ENCODE assay signal across 8 cellular contexts in the genomic region with DNA sequence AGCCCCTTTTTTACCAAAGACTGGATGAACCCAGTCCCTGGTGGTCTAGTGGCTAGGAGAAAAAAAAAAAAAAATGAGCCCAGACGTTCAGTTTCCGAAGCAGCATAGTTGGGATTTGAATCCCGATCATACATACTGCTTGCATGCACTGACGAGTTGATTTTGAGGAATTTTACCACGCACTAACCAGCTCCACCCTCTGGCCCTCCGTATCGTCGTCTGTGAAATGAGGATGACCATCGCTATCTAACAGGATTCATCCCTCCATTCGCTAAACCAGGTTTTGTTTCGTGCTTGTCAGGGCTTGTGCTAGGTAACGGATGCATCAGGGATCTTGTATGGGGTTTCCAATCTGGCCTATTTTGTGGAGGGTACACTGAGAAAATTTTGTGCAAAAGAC. TPM values are rescaled to one million over a fixed set of nuclear protein-coding genes. Genes with fewer than 3 reads are reported as not detected.
DNase-seq lines count a peak whose midpoint lies in the region; ATAC-seq, FAIRE-seq and TF ChIP-seq lines count a peak whose summit lies in the region.

No MANE protein-coding gene starts in this region.

- H3K27me3 Mint-ChIP-seq in naive thymus-derived CD4-positive, alpha-beta T cell = peaks cover 0 to 2% (median 0%) of the 10 kb centered on the region in 5 donors

- no peak overlapping the region for H3K14ac ChIP-seq in H1 (ENCODE audit: insufficient read length)

- no peak overlapping the region for H2BK12ac ChIP-seq in H1 (ENCODE audit: low read depth, low read length)

- DNase-seq in NCI-H748 (lab: John Stamatoyannopoulos, UW; ENCODE audit: unreplicated experiment) (peak; percentile 38), NCI-H748 treated with DMSO at 0.1 percent for 48 hours (lab: John Stamatoyannopoulos, UW) (no peak), RKO (ENCODE audit: low spot score) (peak; percentile 33), H1 (ENCODE audit: low read depth in 1 of 2, low spot score in 2 of 2) (no peak), NCI-H82 treated with DMSO at 0.1 percent for 48 hours (lab: John Stamatoyannopoulos, UW; ENCODE audit: unreplicated experiment) (no peak)
- peak in 1 of 9 donors; percentile 4 for DNase-seq in naive thymus-derived CD4-positive, alpha-beta T cell

- CTCF ChIA-PET in H1 (lab: Charles Lee; ENCODE audit: partially characterized antibody) = interaction anchor here (0.7 to 2.3 kb wide), 5 partner anchors 37 to 1063 kb away, joined by 3 to 15 read pairs (median 5); no protein-coding TSS in a partner anchor
- CTCF ChIA-PET in naive thymus-derived CD4-positive, alpha-beta T cell (lab: Charles Lee) = interaction anchor here (1.0 kb wide), 1 partner anchor 53 kb away, joined by 9 read pairs; no protein-coding TSS in a partner anchor

- H3K36me3 Mint-ChIP-seq in naive thymus-derived CD4-positive, alpha-beta T cell = peaks cover 0 to 28% (median 19%) of the 10 kb centered on the region in 5 donors

- H4K20me1 ChIP-seq in H1 (replicated peaks in 1 of 2; ENCODE audit: control insufficient read depth in 1 of 2, insufficient read depth in 2 of 2, low read length in 2 of 2) = no peaks in the 10 kb centered on the region

- peaks cover 0 to 22% of the 10 kb centered on the region in 2 experiments; a peak in 2 of 4 replicates for H3K79me2 ChIP-seq in H1 (ENCODE audit: control insufficient read depth in 1 of 2, insufficient read depth in 2 of 2, low read length in 2 of 2)

- no peaks in the 10 kb centered on the region; the same call in 1 of the 2 replicates for H3K79me1 ChIP-seq in H1 (ENCODE audit: low read depth, low read length)

- peak overlapping the region; percentile 67 to 90 (median 86) for H3K9ac ChIP-seq in H1 (replicated peaks in 1 of 4; ENCODE audit: extremely low read depth in 1 of 4, low read depth in 3 of 4, low read length in 3 of 4)

- peak overlapping the region; percentile 90 to 98 for H3K4me2 ChIP-seq in H1 (ENCODE audit: insufficient read depth in 1 of 2, low read depth in 2 of 2, low read length in 2 of 2)

- 23% methylated on average over 12 of the region's 12 CpGs; no CpG with 5 or more reads in 1 of the 2 experiments for WGBS in H1 (ENCODE audit: extremely low coverage in 1 of 2, insufficient coverage in 1 of 2, insufficient read length in 1 of 2, insufficient replicate concordance in 2 of 2, low coverage in 1 of 2, low lambda C conversion rate in 2 of 2, missing lambda C conversion rate in 1 of 2), 2 experiments

- ATAC-seq in naive thymus-derived CD4-positive, alpha-beta T cell = no peak
- ATAC-seq in GM21825 (IDR thresholded peaks at IDR 0.05; ENCODE audit: unreplicated experiment) (no peak), GM18870 (IDR thresholded peaks at IDR 0.05; ENCODE audit: unreplicated experiment) (no peak)

- H2BK5ac ChIP-seq in H1 (ENCODE audit: low read depth, low read length) = no peak overlapping the region

- peak overlapping the region; percentile 83 to 95 (median 91) for H3K4me3 Mint-ChIP-seq in naive thymus-derived CD4-positive, alpha-beta T cell

- H4K8ac ChIP-seq in H1 (ENCODE audit: extremely low read depth, insufficient read depth, low read length) = no peak overlapping the region

- no peaks in the 10 kb centered on the region; a peak in 1 of 7 replicates for H3K4me1 ChIP-seq in H1 (replicated peaks in 1 of 4; ENCODE audit: control insufficient read depth in 3 of 4, insufficient read depth in 4 of 4, low read length in 3 of 4)
- H3K4me1 ChIP-seq in naive thymus-derived CD4-positive, alpha-beta T cell (ENCODE audit: control insufficient read depth in 2 of 2, insufficient read depth in 2 of 2, low read length in 2 of 2) = peaks cover 9% of the 10 kb centered on the region in 2 donors

- FAIRE-seq in H1 (lab: Jason Lieb, UNC) = no peak

- no peak overlapping the region for H2BK20ac ChIP-seq in H1 (ENCODE audit: low read length)

- intact Hi-C loops in naive thymus-derived CD4-positive, alpha-beta T cell (cut with micrococcal nuclease) = loop anchor here (2.0 to 10.0 kb wide), 6 partner anchors 290 to 1650 kb away; partner anchors contain the start of genes SIK2 (in 2 of the 2), ALG9 (in 1 of the 2), CLDN25 (in 1 of the 2) and DIXDC1 (in 1 of the 2)

- peak overlapping the region; percentile 18 for H4K91ac ChIP-seq in H1 (replicated peaks; ENCODE audit: insufficient read length, low read length)

- H3K18ac ChIP-seq in H1 (ENCODE audit: extremely low read depth, low read length) = peak overlapping the region; percentile 87; the same call in 1 of the 2 replicates

- TF ChIP-seq CTCF in H1 (IDR thresholded peaks at IDR 0.05; ENCODE audit: control extremely low read depth in 1 of 3, insufficient read depth in 1 of 3, low read depth in 1 of 3, low read length in 3 of 3) = no peak

- no peak overlapping the region for H2BK120ac ChIP-seq in H1 (replicated peaks; ENCODE audit: low read depth, low read length)

- no peak for TF ChIP-seq RAD21 in H1 (IDR thresholded peaks at IDR 0.05 in 1 of 2, conservative IDR thresholded peaks at IDR 0.05 in 1 of 2; ENCODE audit: low read depth in 2 of 2, low read length in 2 of 2)

- 0 out of 7 replicates have a peak, but pooled peaks cover 0 to 4% (median under 1%) of the 10 kb centered on the region in 4 experiments for H3K27me3 ChIP-seq in H1 (replicated peaks in 1 of 4; ENCODE audit: control insufficient read depth in 3 of 4, extremely low read depth in 1 of 4, insufficient read depth in 3 of 4, low read length in 3 of 4)
- no peaks in the 10 kb centered on the region for H3K27me3 ChIP-seq in naive thymus-derived CD4-positive, alpha-beta T cell (ENCODE audit: control insufficient read depth in 2 of 2, insufficient read depth in 2 of 2, low read length in 2 of 2)

- TF ChIP-seq POLR2A in H1 (IDR thresholded peaks at IDR 0.05; ENCODE audit: control extremely low read depth in 1 of 2, low read depth in 2 of 2, low read length in 2 of 2) = peak in 1 of 2 experiments; percentile 17; a peak in 1 of 3 replicates

- H3K23ac ChIP-seq in H1 (ENCODE audit: insufficient read length) = no peak overlapping the region

- no peak for TF ChIP-seq EP300 in H1 (IDR thresholded peaks at IDR 0.05; ENCODE audit: borderline replicate concordance in 1 of 2, low read depth in 2 of 2, low read length in 2 of 2)

- POLR2A ChIA-PET in H1 (lab: Charles Lee; ENCODE audit: partially characterized antibody) = interaction anchor here (0.6 to 1.3 kb wide), 4 partner anchors 10 to 58 kb away, joined by 3 to 4 read pairs (median 3); no protein-coding TSS in a partner anchor
- POLR2A ChIA-PET in naive thymus-derived CD4-positive, alpha-beta T cell (lab: Charles Lee) = interaction anchor here (0.7 to 2.3 kb wide), 4 partner anchors 22 to 1087 kb away, joined by 3 to 16 read pairs (median 4); partner anchors contain the start of gene TTC12

- peaks cover 8% of the 10 kb centered on the region for H3K23me2 ChIP-seq in H1 (ENCODE audit: low read depth, low read length)

- H3K56ac ChIP-seq in H1 (replicated peaks; ENCODE audit: insufficient read length, low read depth, low read length) = peak overlapping the region; percentile 63

- no peak overlapping the region for H3K27ac ChIP-seq in H1 (ENCODE audit: low read depth, low read length)
- peak overlapping the region; percentile 95 for H3K27ac ChIP-seq in naive thymus-derived CD4-positive, alpha-beta T cell (ENCODE audit: low read depth, low read length)

- peaks cover 11 to 38% (median 30%) of the 10 kb centered on the region in 7 donors for H3K4me1 Mint-ChIP-seq in naive thymus-derived CD4-positive, alpha-beta T cell

- peaks cover 0 to 26% (median 9%) of the 10 kb centered on the region in 4 experiments; a peak in 4 of 8 replicates for H3K36me3 ChIP-seq in H1 (ENCODE audit: control insufficient read depth in 2 of 4, insufficient read depth in 4 of 4, low read length in 3 of 4)
- H3K36me3 ChIP-seq in naive thymus-derived CD4-positive, alpha-beta T cell (ENCODE audit: control insufficient read depth in 2 of 3, insufficient read depth in 3 of 3, low read length in 3 of 3) = peaks cover 10 to 24% (median 11%) of the 10 kb centered on the region in 3 experiments

- H3K9me3 ChIP-seq in H1 (ENCODE audit: insufficient read depth in 2 of 2, low read depth in 1 of 2, low read length in 1 of 2) = no peaks in the 10 kb centered on the region
- no peaks in the 10 kb centered on the region for H3K9me3 ChIP-seq in naive thymus-derived CD4-positive, alpha-beta T cell (ENCODE audit: control insufficient read depth in 2 of 3, low read length in 3 of 3)

- peak overlapping the region; percentile 79 to 89 (median 86) for H3K4me3 ChIP-seq in H1 (ENCODE audit: extremely low read depth in 1 of 4, insufficient read depth in 2 of 4, low read depth in 3 of 4, low read length in 4 of 4)
- peak overlapping the region; percentile 100 for H3K4me3 ChIP-seq in naive thymus-derived CD4-positive, alpha-beta T cell (ENCODE audit: low read length)

- peak overlapping the region; percentile 76; the same call in 1 of the 2 replicates for H2AFZ ChIP-seq in H1 (ENCODE audit: low read length)

- no peak overlapping the region for H2BK15ac ChIP-seq in H1 (ENCODE audit: low read length)

- no peak overlapping the region for H3K4ac ChIP-seq in H1 (replicated peaks; ENCODE audit: insufficient read length, low read depth, low read length)

- H3K9me3 Mint-ChIP-seq in naive thymus-derived CD4-positive, alpha-beta T cell = peaks cover 0 to 2% (median 0%) of the 10 kb centered on the region in 11 donors

- peak overlapping the region; percentile 92 to 99 (median 98) for H3K27ac Mint-ChIP-seq in naive thymus-derived CD4-positive, alpha-beta T cell

- no peak overlapping the region for H4K5ac ChIP-seq in H1 (ENCODE audit: insufficient read length, low read depth, low read length)

- H2AK5ac ChIP-seq in H1 (ENCODE audit: low read depth, low read length) = no peak overlapping the region

RNA-seq across cellular contexts. Expression of gene PTS, which starts 0.8 kb away (rescaled TPM):
- 25.5 and 25.9 TPM in 2 replicates for total RNA-seq in H1 (2021; fragmentation: NEBNext Ultra II Directional; extraction: Animal tissue kit (Norgen Biotek cat#: 25700))
- polyA plus RNA-seq in H1 (2011; rRNA removed) = 11.6 and 18.3 TPM in 2 replicates
- polyA plus RNA-seq in H1 (2011; cell fraction: cytosol; rRNA removed) = 23.2 TPM
- polyA plus RNA-seq in H1 (2011; cell fraction: nucleus; rRNA removed) = 6.1 TPM
- polyA plus RNA-seq in H1 (2012, experiment 1 of 2) = 14.8 to 24.2 TPM (median 16.3 TPM) in 4 replicates
- polyA plus RNA-seq in H1 (2012, experiment 2 of 2) = 20.5 TPM
- polyA plus RNA-seq in H1 (2013, experiment 1 of 2) = 31.5 TPM
- 30.7 TPM for polyA plus RNA-seq in H1 (2013, experiment 2 of 2)
- polyA minus RNA-seq in H1 (2011; rRNA and poly(A)+ RNA removed) = 3.2 and 6.6 TPM in 2 replicates
- 9.0 TPM for polyA minus RNA-seq in H1 (2011; cell fraction: cytosol; rRNA and poly(A)+ RNA removed)
- 15.9 TPM for polyA minus RNA-seq in H1 (2011; cell fraction: nucleus; rRNA and poly(A)+ RNA removed)
- total RNA-seq in naive thymus-derived CD4-positive, alpha-beta T cell = 10 to 100 TPM; 19.2 to 71.3 (median 24.0) TPM
- 1 to 10 TPM; 3.7 to 7.2 TPM for polyA plus RNA-seq in naive thymus-derived CD4-positive, alpha-beta T cell

RNA-seq across cellular contexts. Expression of gene PLET1, which starts 33.7 kb away (rescaled TPM):
- not detected in 2 replicates for total RNA-seq in H1 (2021; fragmentation: NEBNext Ultra II Directional; extraction: Animal tissue kit (Norgen Biotek cat#: 25700))
- not detected in 2 replicates for polyA plus RNA-seq in H1 (2011; rRNA removed)
- not detected for polyA plus RNA-seq in H1 (2011; cell fraction: cytosol; rRNA removed)
- not detected for polyA plus RNA-seq in H1 (2011; cell fraction: nucleus; rRNA removed)
- not detected in 4 replicates for polyA plus RNA-seq in H1 (2012, experiment 1 of 2)
- not detected for polyA plus RNA-seq in H1 (2012, experiment 2 of 2)
- polyA plus RNA-seq in H1 (2013, experiment 1 of 2) = not detected
- not detected for polyA plus RNA-seq in H1 (2013, experiment 2 of 2)
- polyA minus RNA-seq in H1 (2011; rRNA and poly(A)+ RNA removed) = not detected in 2 replicates
- polyA minus RNA-seq in H1 (2011; cell fraction: cytosol; rRNA and poly(A)+ RNA removed) = not detected
- not detected for polyA minus RNA-seq in H1 (2011; cell fraction: nucleus; rRNA and poly(A)+ RNA removed)
- not detected for total RNA-seq in naive thymus-derived CD4-positive, alpha-beta T cell
- polyA plus RNA-seq in naive thymus-derived CD4-positive, alpha-beta T cell = not detected

RNA-seq across cellular contexts. Expression of gene BCO2, which starts 51.7 kb away (rescaled TPM):
- total RNA-seq in H1 (2021; fragmentation: NEBNext Ultra II Directional; extraction: Animal tissue kit (Norgen Biotek cat#: 25700)) = 0.63 and 0.82 TPM in 2 replicates
- polyA plus RNA-seq in H1 (2011; rRNA removed) = 0.05 and 0.42 TPM in 2 replicates
- 0.23 TPM for polyA plus RNA-seq in H1 (2011; cell fraction: cytosol; rRNA removed)
- polyA plus RNA-seq in H1 (2011; cell fraction: nucleus; rRNA removed) = 0.30 TPM
- polyA plus RNA-seq in H1 (2012, experiment 1 of 2) = 0.24 to 2.1 TPM (median 0.74 TPM) in 4 replicates
- polyA plus RNA-seq in H1 (2012, experiment 2 of 2) = not detected
- 0.63 TPM for polyA plus RNA-seq in H1 (2013, experiment 1 of 2)
- 0.48 TPM for polyA plus RNA-seq in H1 (2013, experiment 2 of 2)
- polyA minus RNA-seq in H1 (2011; rRNA and poly(A)+ RNA removed) = 0.27 and 0.66 TPM in 2 replicates
- polyA minus RNA-seq in H1 (2011; cell fraction: cytosol; rRNA and poly(A)+ RNA removed) = not detected
- 0.50 TPM for polyA minus RNA-seq in H1 (2011; cell fraction: nucleus; rRNA and poly(A)+ RNA removed)
- total RNA-seq in naive thymus-derived CD4-positive, alpha-beta T cell = 1 to 10 TPM; 1.5 to 3.8 (median 2.0) TPM
- polyA plus RNA-seq in naive thymus-derived CD4-positive, alpha-beta T cell = under 1 TPM in 1 of 2 donors, not detected in 1; 0.12 TPM

RNA-seq across cellular contexts. Expression of gene TEX12, which starts 59.8 kb away (rescaled TPM):
- total RNA-seq in H1 (2021; fragmentation: NEBNext Ultra II Directional; extraction: Animal tissue kit (Norgen Biotek cat#: 25700)) = not detected in 2 replicates
- polyA plus RNA-seq in H1 (2011; rRNA removed) = not detected in 2 replicates
- polyA plus RNA-seq in H1 (2011; cell fraction: cytosol; rRNA removed) = not detected
- polyA plus RNA-seq in H1 (2011; cell fraction: nucleus; rRNA removed) = not detected
- polyA plus RNA-seq in H1 (2012, experiment 1 of 2) = not detected in 4 replicates
- not detected for polyA plus RNA-seq in H1 (2012, experiment 2 of 2)
- 0.14 TPM for polyA plus RNA-seq in H1 (2013, experiment 1 of 2)
- polyA plus RNA-seq in H1 (2013, experiment 2 of 2) = 0.07 TPM
- polyA minus RNA-seq in H1 (2011; rRNA and poly(A)+ RNA removed) = not detected in 2 replicates
- polyA minus RNA-seq in H1 (2011; cell fraction: cytosol; rRNA and poly(A)+ RNA removed) = not detected
- not detected for polyA minus RNA-seq in H1 (2011; cell fraction: nucleus; rRNA and poly(A)+ RNA removed)
- total RNA-seq in naive thymus-derived CD4-positive, alpha-beta T cell = under 1 TPM in 3 of 5 experiments, not detected in 2; 0.46 to 0.86 (median 0.80) TPM
- polyA plus RNA-seq in naive thymus-derived CD4-positive, alpha-beta T cell = not detected

Comparison
In these comparisons a context has a peak if more than half of its experiments do, and no peak if none do; other contexts are left out.
1. DNase-seq: peak in NCI-H748 (single experiment) and RKO (single experiment); none in NCI-H748 treated with DMSO at 0.1 percent for 48 hours (single experiment), H1 (0 of 2) and NCI-H82 treated with DMSO at 0.1 percent for 48 hours (single experiment).